ENCODE assay signal across 11 cellular contexts in genomic region chrX:73213734-73214133, GRCh38. TPM values are rescaled to one million over a fixed set of nuclear protein-coding genes. Genes with fewer than 3 reads are reported as not detected.
DNase-seq lines count a peak whose midpoint lies in the region; ATAC-seq, FAIRE-seq and TF ChIP-seq lines count a peak whose summit lies in the region.
"Had no signal": no experiment of that assay in that cellular context is flagged by ENCODE, and none has a peak within 500 bp of the region (broad histone marks: within the 10 kb centered on the region; RNA-seq: fewer than 3 reads in every experiment).

No MANE protein-coding gene starts in this region.

- H3K27me3 Mint-ChIP-seq in stimulated activated naive B cell treated with anti-CD40 and anti-IgM and Interleukin-4, amounts not matched to agents 10 μg/mL and 1 μg/mL and 100 μg/mL, for 72 hours, result peaks cover 21 to 31% of the 10 kb centered on the region in 2 donors

- H3K4me1 ChIP-seq in SK-N-SH (ENCODE audit: control insufficient read depth in 1 of 2, insufficient read depth in 2 of 2, low read depth in 1 of 2, low read length in 1 of 2), result no peaks in the 10 kb centered on the region; a peak in 1 of 4 replicates
- no peaks in the 10 kb centered on the region for H3K4me1 ChIP-seq in adipocyte (ENCODE audit: control insufficient read depth, insufficient read depth, low read length)
- no peaks in the 10 kb centered on the region for H3K4me1 ChIP-seq in kidney (ENCODE audit: control insufficient read depth in 1 of 2, insufficient read depth in 1 of 2, low read depth in 1 of 2, low read length in 2 of 2)
- H3K4me1 ChIP-seq: adrenal gland had no signal

- H3K9ac ChIP-seq in SK-N-SH (no peak overlapping the region), adipocyte (ENCODE audit: low read length) (no peak overlapping the region), kidney (ENCODE audit: low read length in 2 of 2) (peak overlapping the region in 1 of 2 donors; percentile 56)

- H3K27ac ChIP-seq in SK-N-SH (ENCODE audit: low read depth in 2 of 2, low read length in 1 of 2) (no peak overlapping the region), kidney (ENCODE audit: low read depth in 2 of 2, low read length in 2 of 2) (peak overlapping the region in 1 of 2 donors; percentile 5)

- POLR2A ChIA-PET in SK-N-SH (lab: Yijun Ruan, JAX), result no interaction called here

- H3K9me3 ChIP-seq in SK-N-SH, result no peaks in the 10 kb centered on the region
- peaks cover 4% of the 10 kb centered on the region for H3K9me3 ChIP-seq in adipocyte (ENCODE audit: control insufficient read depth, low read length)
- no peaks in the 10 kb centered on the region for H3K9me3 ChIP-seq in kidney (ENCODE audit: control insufficient read depth in 1 of 2, low read length in 2 of 2)
- H3K9me3 ChIP-seq: adrenal gland had no signal

- no peaks in the 10 kb centered on the region for H3K9me2 ChIP-seq in SK-N-SH

- intact Hi-C loops in kidney (cut with DNase I), result no loop called here

- H3K79me2 ChIP-seq in SK-N-SH (ENCODE audit: insufficient read depth), result no peaks in the 10 kb centered on the region

- no peak overlapping the region for H3K27ac Mint-ChIP-seq in stimulated activated naive B cell treated with anti-CD40 and anti-IgM and Interleukin-4, amounts not matched to agents 10 μg/mL and 1 μg/mL and 100 μg/mL, for 72 hours

- no peaks in the 10 kb centered on the region for H3K36me3 ChIP-seq in SK-N-SH (replicated peaks in 1 of 2; ENCODE audit: control insufficient read depth in 1 of 2, insufficient read depth in 2 of 2, low read length in 1 of 2)
- H3K36me3 ChIP-seq in adipocyte (ENCODE audit: control insufficient read depth, insufficient read depth, low read length, severe bottlenecking), result no peaks in the 10 kb centered on the region
- H3K36me3 ChIP-seq in kidney (ENCODE audit: control insufficient read depth in 1 of 2, insufficient read depth in 2 of 2, low read length in 2 of 2), result no peaks in the 10 kb centered on the region
- H3K36me3 ChIP-seq: adrenal gland had no signal

- 4% methylated on average over 5 of the region's 5 CpGs for WGBS in SK-N-SH (ENCODE audit: low lambda C conversion rate)

- H3K4me1 Mint-ChIP-seq in stimulated activated naive B cell treated with anti-CD40 and anti-IgM and Interleukin-4, amounts not matched to agents 10 μg/mL and 1 μg/mL and 100 μg/mL, for 72 hours, result peaks cover 3 to 9% of the 10 kb centered on the region in 2 donors

- no peak for TF ChIP-seq CTCF in SK-N-SH (IDR thresholded peaks at IDR 0.05)
- TF ChIP-seq CTCF in kidney (IDR thresholded peaks at IDR 0.05; ENCODE audit: borderline replicate concordance, extremely low read depth, insufficient read depth), result no peak

- FAIRE-seq in kidney (lab: Jason Lieb, UNC), result no peak
- FAIRE-seq: A204.1 had no signal

- CTCF ChIA-PET in SK-N-SH (lab: Yijun Ruan, JAX), result no interaction called here

- DNase-seq in SK-N-SH (no peak), adipocyte (ENCODE audit: low read depth) (no peak), kidney (no peak), NCI-H1105 treated with DMSO at 0.1 percent for 48 hours (lab: John Stamatoyannopoulos, UW) (no peak)
- DNase-seq in stimulated activated naive B cell treated with anti-CD40 and anti-IgM and Interleukin-4, amounts not matched to agents 10 μg/mL and 1 μg/mL and 100 μg/mL, for 72 hours, result no peak
- no peak for DNase-seq in stimulated activated CD4-positive, alpha-beta T cell treated with anti-CD3 and anti-CD28 coated beads, Interleukin-2, amount 100 ng/mL, for 24 hours

- peak overlapping the region; percentile 51 to 65; a peak in 3 of 4 replicates for H3K4me3 ChIP-seq in SK-N-SH (ENCODE audit: low read depth in 2 of 2, low read length in 1 of 2)
- H3K4me3 ChIP-seq in adipocyte (ENCODE audit: low read length), result peak overlapping the region; percentile 77
- peak overlapping the region; percentile 71 to 77 for H3K4me3 ChIP-seq in kidney (ENCODE audit: low read length in 2 of 2)

- no peak for TF ChIP-seq RAD21 in SK-N-SH (IDR thresholded peaks at IDR 0.05; ENCODE audit: low read length)

- H3K4me2 ChIP-seq in SK-N-SH, result peak overlapping the region; percentile 74

- H3K36me3 Mint-ChIP-seq in stimulated activated naive B cell treated with anti-CD40 and anti-IgM and Interleukin-4, amounts not matched to agents 10 μg/mL and 1 μg/mL and 100 μg/mL, for 72 hours, result no peaks in the 10 kb centered on the region

- ATAC-seq in SK-N-SH treated with all-trans-retinoic acid at 6 μM for 48 hours (no peak), GM21723 (IDR thresholded peaks at IDR 0.05; ENCODE audit: unreplicated experiment) (no peak)
- ATAC-seq in stimulated activated naive B cell treated with anti-CD40 and anti-IgM and Interleukin-4, amounts not matched to agents 10 μg/mL and 1 μg/mL and 100 μg/mL, for 72 hours (replicated peaks), result no peak
- ATAC-seq: HCT116 had no signal

- H2AFZ ChIP-seq in SK-N-SH (ENCODE audit: low read depth), result peak overlapping the region; percentile 90; the same call in 1 of the 2 replicates

- H3F3A ChIP-seq in SK-N-SH (replicated peaks; ENCODE audit: insufficient read depth), result no peaks in the 10 kb centered on the region

- H3K27me3 ChIP-seq in SK-N-SH (ENCODE audit: insufficient read depth) (peaks cover 5% of the 10 kb centered on the region), adipocyte (replicated peaks; ENCODE audit: control insufficient read depth, insufficient read depth, low read length) (peaks cover 31% of the 10 kb centered on the region)

- H3K4me3 Mint-ChIP-seq in stimulated activated naive B cell treated with anti-CD40 and anti-IgM and Interleukin-4, amounts not matched to agents 10 μg/mL and 1 μg/mL and 100 μg/mL, for 72 hours, result peak overlapping the region; percentile 66 to 72

- no peaks in the 10 kb centered on the region for H3K9me3 Mint-ChIP-seq in stimulated activated naive B cell treated with anti-CD40 and anti-IgM and Interleukin-4, amounts not matched to agents 10 μg/mL and 1 μg/mL and 100 μg/mL, for 72 hours

- H4K20me1 ChIP-seq in SK-N-SH (ENCODE audit: insufficient read depth), result no peaks in the 10 kb centered on the region

- TF ChIP-seq EP300 in SK-N-SH (IDR thresholded peaks at IDR 0.05; ENCODE audit: borderline replicate concordance in 1 of 2, low read depth in 1 of 2, low read length in 1 of 2), result no peak

TF ChIP-seq in SK-N-SH, 30 proteins besides CTCF, POLR2A, EP300 and RAD21:
- TF ChIP-seq MEF2A (IDR thresholded peaks at IDR 0.05; ENCODE audit: borderline replicate concordance, low read depth), result no peak
- TF ChIP-seq, protein P1, sequence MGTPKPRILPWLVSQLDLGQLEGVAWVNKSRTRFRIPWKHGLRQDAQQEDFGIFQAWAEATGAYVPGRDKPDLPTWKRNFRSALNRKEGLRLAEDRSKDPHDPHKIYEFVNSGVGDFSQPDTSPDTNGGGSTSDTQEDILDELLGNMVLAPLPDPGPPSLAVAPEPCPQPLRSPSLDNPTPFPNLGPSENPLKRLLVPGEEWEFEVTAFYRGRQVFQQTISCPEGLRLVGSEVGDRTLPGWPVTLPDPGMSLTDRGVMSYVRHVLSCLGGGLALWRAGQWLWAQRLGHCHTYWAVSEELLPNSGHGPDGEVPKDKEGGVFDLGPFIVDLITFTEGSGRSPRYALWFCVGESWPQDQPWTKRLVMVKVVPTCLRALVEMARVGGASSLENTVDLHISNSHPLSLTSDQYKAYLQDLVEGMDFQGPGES (IDR thresholded peaks at IDR 0.05; ENCODE audit: low read depth, low read length), result no peak
TF ChIP-seq in SK-N-SH: peak in this region for 0.

TF ChIP-seq in SK-N-SH treated with all-trans-retinoic acid at 6 μM for 48 hours, 23 proteins besides CTCF, POLR2A, EP300 and RAD21 (continues in another document):
- no peak for TF ChIP-seq POU6F1 (CRISPR knock-in tag; IDR thresholded peaks at IDR 0.05; ENCODE audit: borderline replicate concordance, low read depth)
- no peak for TF ChIP-seq CSDC2 (CRISPR knock-in tag; IDR thresholded peaks at IDR 0.05)
- TF ChIP-seq CREB5 (CRISPR knock-in tag; IDR thresholded peaks at IDR 0.05; ENCODE audit: low read depth), result no peak
- no peak for TF ChIP-seq ZNF565 (CRISPR knock-in tag; conservative IDR thresholded peaks at IDR 0.05; ENCODE audit: low read depth)
- no peak for TF ChIP-seq RARB (CRISPR knock-in tag; IDR thresholded peaks at IDR 0.05)
- TF ChIP-seq OSR1 (CRISPR knock-in tag; IDR thresholded peaks at IDR 0.05), result no peak
- TF ChIP-seq ZC3H10 (CRISPR knock-in tag; IDR thresholded peaks at IDR 0.05), result no peak

RNA-seq across cellular contexts. Expression of gene NAP1L2, which starts 0.9 kb away (rescaled TPM):
- polyA plus RNA-seq in SK-N-SH (2012; rRNA removed) (0.12 and 0.19 TPM in 2 replicates), kidney (ENCODE audit: insufficient read depth, low read depth, low replicate concordance) (11.0 TPM)
- polyA plus RNA-seq in SK-N-SH (2012; cell fraction: cytosol; rRNA removed), result 0.18 and 0.36 TPM in 2 replicates
- 0.07 and 0.21 TPM in 2 replicates for polyA plus RNA-seq in SK-N-SH (2012; cell fraction: nucleus; rRNA removed)
- total RNA-seq in kidney, result 9.8 TPM
